ENCODE assay signal across 9 cellular contexts in the genomic region with DNA sequence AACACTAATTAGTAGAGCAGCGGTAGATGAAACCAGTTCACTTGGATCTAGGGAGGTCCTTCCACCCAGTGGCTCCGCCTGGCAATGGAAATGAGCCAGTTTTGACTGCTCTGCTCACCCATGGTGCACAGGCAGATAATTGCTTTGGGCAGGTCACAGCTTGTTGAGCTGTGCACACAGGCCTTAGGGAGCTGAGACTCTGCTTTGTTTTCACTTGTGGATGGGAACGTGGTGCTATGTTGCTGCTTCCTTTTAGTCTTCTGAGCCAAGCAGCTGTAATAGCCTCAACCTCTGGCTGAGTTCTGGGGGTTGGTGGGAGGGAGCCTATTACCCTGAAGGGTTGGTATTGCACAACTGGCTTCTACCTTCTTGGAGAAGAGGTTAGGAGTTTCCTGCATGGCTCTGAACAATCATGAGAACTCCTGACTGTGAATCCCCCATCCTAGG.
DNase-seq lines count a peak whose midpoint lies in the region; FAIRE-seq and TF ChIP-seq lines count a peak whose summit lies in the region.
"Had no signal": no experiment of that assay in that cellular context is flagged by ENCODE, and none has a peak within 500 bp of the region (broad histone marks: within the 10 kb centered on the region; RNA-seq: fewer than 3 reads in every experiment).

No MANE protein-coding gene starts in this region.

- H3K4me1 ChIP-seq in ascending aorta: peaks cover 4 to 10% of the 10 kb centered on the region in 2 donors

- TF ChIP-seq CTCF in ascending aorta (IDR thresholded peaks at IDR 0.05) (no peak), mesothelial cell of epicardium (IDR thresholded peaks at IDR 0.05; ENCODE audit: unreplicated experiment) (no peak)

- peak overlapping the region; percentile 43 to 56 for H3K27ac ChIP-seq in ascending aorta

- H3K36me3 ChIP-seq in ascending aorta: no peaks in the 10 kb centered on the region

- peak; percentile 92 for DNase-seq in DMS153 treated with DMSO at 0.1 percent for 48 hours (lab: John Stamatoyannopoulos, UW; ENCODE audit: unreplicated experiment)
- DNase-seq in NCI-H2081 (lab: John Stamatoyannopoulos, UW): peak; percentile 90 to 98
- no peak for DNase-seq in ascending aorta (ENCODE audit: low spot score in 2 of 2)
- peak; percentile 8 for DNase-seq in kidney tubule cell (ENCODE audit: low spot score)
- no peak for DNase-seq in cortex of kidney (lab: John Stamatoyannopoulos, UW)
- DNase-seq in GM12891 (ENCODE audit: insufficient read length, low spot score): no peak
- no peak for DNase-seq in RPMI8226
- no peak for DNase-seq in mesothelial cell of epicardium (ENCODE audit: low spot score in 2 of 2, unreplicated experiment in 2 of 2)
- DNase-seq: activated naive CD4-positive, alpha-beta T cell treated with anti-CD3 and anti-CD28 coated beads, Interleukin-2, amount 50 U/mL, for 16 hours had no signal

- peaks cover 5% of the 10 kb centered on the region for H3K36me3 Mint-ChIP-seq in mesothelial cell of epicardium

- TF ChIP-seq POLR2A in GM12891 (IDR thresholded peaks at IDR 0.05; ENCODE audit: low read depth, low read length): no peak

- H3K4me3 Mint-ChIP-seq in mesothelial cell of epicardium: no peak overlapping the region

- no peaks in the 10 kb centered on the region for H3K27me3 Mint-ChIP-seq in mesothelial cell of epicardium (ENCODE audit: low read depth)

- no peak for FAIRE-seq in GM12891 (lab: Jason Lieb, UNC)

- H3K9me3 Mint-ChIP-seq in mesothelial cell of epicardium: peaks cover 8% of the 10 kb centered on the region

- H3K27ac Mint-ChIP-seq in mesothelial cell of epicardium: no peak overlapping the region

- H3K27me3 ChIP-seq in ascending aorta: no peaks in the 10 kb centered on the region

- H3K4me1 Mint-ChIP-seq in mesothelial cell of epicardium: peaks cover 28% of the 10 kb centered on the region

- H3K4me3 ChIP-seq in ascending aorta: no peak overlapping the region

- H3K9me3 ChIP-seq in ascending aorta: no peaks in the 10 kb centered on the region

- intact Hi-C loops in ascending aorta (cut with DNase I): no loop called here

TF ChIP-seq in GM12891, 5 proteins besides CTCF, POLR2A, EP300 and RAD21:
- TF ChIP-seq PAX5 (IDR thresholded peaks at IDR 0.05; ENCODE audit: insufficient read depth, low read length, severe bottlenecking) (no peak), TAF1 (IDR thresholded peaks at IDR 0.05; ENCODE audit: low read depth, low read length) (no peak)

Comparison
In these comparisons a context has a peak if more than half of its experiments do, and no peak if none do; other contexts are left out.
1. DNase-seq: peak in DMS153 treated with DMSO at 0.1 percent for 48 hours (single experiment), NCI-H2081 (2 of 2) and kidney tubule cell (single experiment); none in ascending aorta (0 of 2), cortex of kidney (single experiment), GM12891 (single experiment), RPMI8226 (single experiment) and mesothelial cell of epicardium (0 of 2).